In genomic region chr2:98658816-98659486, GRCh38 we compare ENCODE assay signal across 18 cellular contexts. TPM values are rescaled to one million over a fixed set of nuclear protein-coding genes. Genes with fewer than 3 reads are reported as not detected.
DNase-seq lines count a peak whose midpoint lies in the region; ATAC-seq and TF ChIP-seq lines count a peak whose summit lies in the region.
"Had no signal": no experiment of that assay in that cellular context is flagged by ENCODE, and none has a peak within 500 bp of the region (broad histone marks: within the 10 kb centered on the region; RNA-seq: fewer than 3 reads in every experiment).

No MANE protein-coding gene starts in this region.

- H3K4me1 Mint-ChIP-seq in activated naive CD4-positive, alpha-beta T cell treated with anti-CD3 and anti-CD28 coated beads, Interleukin-2, amount 50 U/mL, for 24 hours: peaks cover 87% of the 10 kb centered on the region
- H3K4me1 Mint-ChIP-seq in activated CD8-positive, alpha-beta T cell treated with anti-CD3 and anti-CD28 coated beads, Interleukin-2, amount 10 ng/mL, durations not matched to agents 7 days and 5 days (ENCODE audit: low read depth): peaks cover 80% of the 10 kb centered on the region
- peaks cover 50 to 75% of the 10 kb centered on the region in 2 donors for H3K4me1 Mint-ChIP-seq in effector memory CD8-positive, alpha-beta T cell (ENCODE audit: low read depth in 2 of 2)

- peaks cover 13% of the 10 kb centered on the region for H3K4me1 ChIP-seq in thymus (ENCODE audit: control insufficient read depth, insufficient read depth, low read length)
- no peaks in the 10 kb centered on the region for H3K4me1 ChIP-seq in ascending aorta

- H3K36me3 ChIP-seq in thymus (ENCODE audit: control insufficient read depth, insufficient read depth): no peaks in the 10 kb centered on the region
- no peaks in the 10 kb centered on the region for H3K36me3 ChIP-seq in ascending aorta

- no peak overlapping the region for H3K4me3 ChIP-seq in thymus (ENCODE audit: low read length)
- no peak overlapping the region for H3K4me3 ChIP-seq in ascending aorta
- H3K4me3 ChIP-seq: heart left ventricle had no signal

- POLR2A ChIA-PET in activated CD8-positive, alpha-beta T cell treated with anti-CD3 and anti-CD28 coated beads, Interleukin-2, amount 10 ng/mL, durations not matched to agents 7 days and 5 days (lab: Charles Lee): interaction anchor here (0.8 to 1.5 kb wide), 6 partner anchors 43 to 112 kb away, joined by 3 to 5 read pairs (median 3); partner anchors contain the start of gene MGAT4A

- intact Hi-C loops in ascending aorta (cut with DNase I): loop anchor here (10.0 kb wide), 1 partner anchor 406 kb away; no protein-coding TSS in a partner anchor

- H3K27me3 Mint-ChIP-seq in activated naive CD4-positive, alpha-beta T cell treated with anti-CD3 and anti-CD28 coated beads, Interleukin-2, amount 50 U/mL, for 24 hours: no peaks in the 10 kb centered on the region
- H3K27me3 Mint-ChIP-seq in activated CD8-positive, alpha-beta T cell treated with anti-CD3 and anti-CD28 coated beads, Interleukin-2, amount 10 ng/mL, durations not matched to agents 7 days and 5 days (ENCODE audit: low read depth): no peaks in the 10 kb centered on the region
- no peaks in the 10 kb centered on the region for H3K27me3 Mint-ChIP-seq in effector memory CD8-positive, alpha-beta T cell

- no peak for DNase-seq in activated naive CD4-positive, alpha-beta T cell treated with Interleukin-2 at 50 U/mL for 16 hours
- DNase-seq in activated CD8-positive, alpha-beta T cell treated with anti-CD3 and anti-CD28 coated beads, Interleukin-2, amount 10 ng/mL, durations not matched to agents 7 days and 5 days: peak; percentile 42
- DNase-seq in effector memory CD8-positive, alpha-beta T cell: peak in 2 of 3 experiments; percentile 8 to 27
- no peak for DNase-seq in ascending aorta (ENCODE audit: low spot score in 2 of 2)
- DNase-seq: activated effector memory CD4-positive, alpha-beta T cell treated with anti-CD3 and anti-CD28 coated beads, Interleukin-2, amount 50 U/mL, for 16 hours; Calu3; GDM1; heart left ventricle; kidney; midbrain; NCI-H1092; occipital lobe; RPMI8226; SW 1271 had no signal

- H3K4me3 Mint-ChIP-seq in activated naive CD4-positive, alpha-beta T cell treated with anti-CD3 and anti-CD28 coated beads, Interleukin-2, amount 50 U/mL, for 24 hours: peak overlapping the region; percentile 89
- peak overlapping the region; percentile 69 for H3K4me3 Mint-ChIP-seq in activated CD8-positive, alpha-beta T cell treated with anti-CD3 and anti-CD28 coated beads, Interleukin-2, amount 10 ng/mL, durations not matched to agents 7 days and 5 days
- H3K4me3 Mint-ChIP-seq in effector memory CD8-positive, alpha-beta T cell: peak overlapping the region; percentile 82 to 83

- CTCF ChIA-PET in activated CD8-positive, alpha-beta T cell treated with anti-CD3 and anti-CD28 coated beads, Interleukin-2, amount 10 ng/mL, durations not matched to agents 7 days and 5 days (lab: Charles Lee): interaction anchor here (1.1 to 2.8 kb wide), 6 partner anchors 10 to 179 kb away, joined by 3 to 20 read pairs (median 4); no protein-coding TSS in a partner anchor

- H3K27me3 ChIP-seq in thymus (ENCODE audit: control insufficient read depth, insufficient read depth): no peaks in the 10 kb centered on the region
- no peaks in the 10 kb centered on the region for H3K27me3 ChIP-seq in ascending aorta
- H3K27me3 ChIP-seq: heart left ventricle had no signal

- peak; percentile 61 for ATAC-seq in activated CD8-positive, alpha-beta T cell treated with anti-CD3 and anti-CD28 coated beads, Interleukin-2, amount 10 ng/mL, durations not matched to agents 7 days and 5 days
- peak; percentile 18 for ATAC-seq in effector memory CD8-positive, alpha-beta T cell (replicated peaks)
- ATAC-seq in GM21360 (IDR thresholded peaks at IDR 0.05; ENCODE audit: unreplicated experiment) (no peak), GM21737 (IDR thresholded peaks at IDR 0.05; ENCODE audit: unreplicated experiment) (no peak)
- ATAC-seq: heart left ventricle had no signal

- no peaks in the 10 kb centered on the region for H3K9me3 ChIP-seq in thymus (ENCODE audit: control insufficient read depth)
- no peaks in the 10 kb centered on the region for H3K9me3 ChIP-seq in ascending aorta

- no peak for TF ChIP-seq CTCF in ascending aorta (IDR thresholded peaks at IDR 0.05)

- peak overlapping the region; percentile 97 for H3K27ac Mint-ChIP-seq in activated naive CD4-positive, alpha-beta T cell treated with anti-CD3 and anti-CD28 coated beads, Interleukin-2, amount 50 U/mL, for 24 hours
- H3K27ac Mint-ChIP-seq in activated CD8-positive, alpha-beta T cell treated with anti-CD3 and anti-CD28 coated beads, Interleukin-2, amount 10 ng/mL, durations not matched to agents 7 days and 5 days: peak overlapping the region; percentile 90
- peak overlapping the region; percentile 88 to 90 for H3K27ac Mint-ChIP-seq in effector memory CD8-positive, alpha-beta T cell

- WGBS in thymus: 77% methylated on average over 4 of the region's 4 CpGs

- peak overlapping the region; percentile 15 for H3K27ac ChIP-seq in thymus (ENCODE audit: low read depth)
- no peak overlapping the region for H3K27ac ChIP-seq in ascending aorta

- H3K9me3 Mint-ChIP-seq in activated naive CD4-positive, alpha-beta T cell treated with anti-CD3 and anti-CD28 coated beads, Interleukin-2, amount 50 U/mL, for 24 hours: peaks cover 12% of the 10 kb centered on the region
- H3K9me3 Mint-ChIP-seq in activated CD8-positive, alpha-beta T cell treated with anti-CD3 and anti-CD28 coated beads, Interleukin-2, amount 10 ng/mL, durations not matched to agents 7 days and 5 days (ENCODE audit: insufficient read depth): peaks cover 3% of the 10 kb centered on the region
- H3K9me3 Mint-ChIP-seq in effector memory CD8-positive, alpha-beta T cell: no peaks in the 10 kb centered on the region

- H3K36me3 Mint-ChIP-seq in activated naive CD4-positive, alpha-beta T cell treated with anti-CD3 and anti-CD28 coated beads, Interleukin-2, amount 50 U/mL, for 24 hours: peaks cover 16% of the 10 kb centered on the region
- H3K36me3 Mint-ChIP-seq in activated CD8-positive, alpha-beta T cell treated with anti-CD3 and anti-CD28 coated beads, Interleukin-2, amount 10 ng/mL, durations not matched to agents 7 days and 5 days (ENCODE audit: low read depth): peaks cover 57% of the 10 kb centered on the region
- H3K36me3 Mint-ChIP-seq in effector memory CD8-positive, alpha-beta T cell (ENCODE audit: insufficient read depth): peaks cover 49% of the 10 kb centered on the region

RNA-seq across cellular contexts. Expression of gene UNC50, which starts 50.6 kb away (rescaled TPM):
- 10 to 100 TPM; 25.5 to 26.1 TPM for total RNA-seq in activated CD8-positive, alpha-beta T cell treated with anti-CD3 and anti-CD28 coated beads, Interleukin-2, amount 10 ng/mL, durations not matched to agents 7 days and 5 days
- polyA plus RNA-seq in thymus: 68.5 TPM
- total RNA-seq in ascending aorta: 34.4 TPM

RNA-seq across cellular contexts. Expression of gene COA5, which starts 50.6 kb away (rescaled TPM):
- total RNA-seq in activated CD8-positive, alpha-beta T cell treated with anti-CD3 and anti-CD28 coated beads, Interleukin-2, amount 10 ng/mL, durations not matched to agents 7 days and 5 days: 10 to 100 TPM; 18.8 to 21.8 TPM
- 114 TPM for polyA plus RNA-seq in thymus
- total RNA-seq in ascending aorta: 86.3 TPM

Comparison
In these comparisons a context has a peak if more than half of its experiments do, and no peak if none do; other contexts are left out.
1. DNase-seq: peak in activated CD8-positive, alpha-beta T cell treated with anti-CD3 and anti-CD28 coated beads, Interleukin-2, amount 10 ng/mL, durations not matched to agents 7 days and 5 days (single experiment) and effector memory CD8-positive, alpha-beta T cell (2 of 3); none in activated naive CD4-positive, alpha-beta T cell treated with Interleukin-2 at 50 U/mL for 16 hours (single experiment) and ascending aorta (0 of 2).
2. ATAC-seq: peak in activated CD8-positive, alpha-beta T cell treated with anti-CD3 and anti-CD28 coated beads, Interleukin-2, amount 10 ng/mL, durations not matched to agents 7 days and 5 days (single experiment) and effector memory CD8-positive, alpha-beta T cell (single experiment); none in GM21360 (single experiment) and GM21737 (single experiment).
3. Peak in every context shown above with its lines, with median percentiles within 50 percentile points of each other: H3K27ac Mint-ChIP-seq and H3K4me3 Mint-ChIP-seq.